ENCODE assay signal across 14 cellular contexts in the genomic region with DNA sequence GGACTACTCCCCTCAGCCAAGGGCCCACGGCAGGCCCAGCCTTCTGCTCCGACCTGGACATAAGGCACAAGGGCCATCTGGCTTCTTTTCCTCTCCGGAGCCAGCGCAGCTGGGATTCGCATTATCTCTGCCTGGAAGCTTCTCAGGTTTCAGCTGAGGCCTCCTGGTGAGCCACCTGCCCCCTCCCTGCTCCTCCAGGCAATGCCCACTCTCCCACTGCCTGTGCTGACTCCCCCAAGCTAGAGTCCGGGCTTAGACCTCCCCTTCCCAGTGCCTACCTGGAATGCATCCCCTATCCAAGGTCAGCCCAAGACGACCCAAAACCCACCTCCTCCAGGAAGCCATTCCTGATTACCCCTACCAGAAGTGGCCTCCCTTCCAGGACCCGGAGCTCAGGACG.
DNase-seq lines count a peak whose midpoint lies in the region; ATAC-seq and TF ChIP-seq lines count a peak whose summit lies in the region.
"Had no signal": no experiment of that assay in that cellular context is flagged by ENCODE, and none has a peak within 500 bp of the region (broad histone marks: within the 10 kb centered on the region; RNA-seq: fewer than 3 reads in every experiment).

No MANE protein-coding gene starts in this region.

- intact Hi-C loops in IMR-90 (cut with micrococcal nuclease) (no loop called here), ascending aorta (cut with DNase I) (no loop called here)
- intact Hi-C loops in CD4-positive, alpha-beta T cell (cut with DNase I, micrococcal nuclease): no loop called here

- POLR2A ChIA-PET in IMR-90 (lab: Charles Lee; ENCODE audit: unreplicated experiment): no interaction called here
- POLR2A ChIA-PET in CD4-positive, alpha-beta T cell (lab: Charles Lee): no interaction called here

- no peak overlapping the region for H3K27ac Mint-ChIP-seq in CD4-positive, alpha-beta T cell

- no peak overlapping the region for H4K8ac ChIP-seq in IMR-90 (ENCODE audit: low read depth in 2 of 2, low read length in 2 of 2)

- H3K27ac ChIP-seq in IMR-90 (ENCODE audit: insufficient read depth, low read length) (no peak overlapping the region), ascending aorta (no peak overlapping the region)
- no peak overlapping the region for H3K27ac ChIP-seq in CD4-positive, alpha-beta T cell (ENCODE audit: low read depth, low read length)
- H3K27ac ChIP-seq: breast epithelium, SJSA1, thoracic aorta had no signal

- H4K20me1 ChIP-seq in IMR-90 (ENCODE audit: insufficient read depth, low read length): no peaks in the 10 kb centered on the region; the same call in 1 of the 2 replicates

- H3K18ac ChIP-seq in IMR-90 (ENCODE audit: low read depth, low read length): no peak overlapping the region

- no peak overlapping the region for H3K56ac ChIP-seq in IMR-90 (ENCODE audit: extremely low read depth, insufficient read depth, low read length)

- H3K36me3 ChIP-seq in IMR-90 (ENCODE audit: control insufficient read depth, insufficient read depth, low read length): no peaks in the 10 kb centered on the region
- H3K36me3 ChIP-seq in ascending aorta: no peaks in the 10 kb centered on the region
- H3K36me3 ChIP-seq: breast epithelium, thoracic aorta had no signal

- H4K91ac ChIP-seq in IMR-90 (ENCODE audit: insufficient read depth, low read depth, low read length): no peak overlapping the region

- TF ChIP-seq CTCF in IMR-90 (conservative IDR thresholded peaks at IDR 0.05; ENCODE audit: low read depth, low read length) (no peak), fibroblast of villous mesenchyme (IDR thresholded peaks at IDR 0.05; ENCODE audit: insufficient read depth, low read depth, low read length) (no peak), ascending aorta (IDR thresholded peaks at IDR 0.05) (no peak)
- TF ChIP-seq CTCF in CD4-positive, alpha-beta T cell (IDR thresholded peaks at IDR 0.05): no peak

- H2BK120ac ChIP-seq in IMR-90 (ENCODE audit: low read depth, low read length): no peak overlapping the region

- TF ChIP-seq POLR2A in IMR-90 (IDR thresholded peaks at IDR 0.05; ENCODE audit: low read depth, low read length): no peak

- H3K23ac ChIP-seq in IMR-90 (ENCODE audit: low read depth, low read length): no peak overlapping the region

- 48% methylated on average over 3 of the region's 9 CpGs; no CpG with 5 or more reads in 1 of the 2 experiments for WGBS in IMR-90 (ENCODE audit: extremely low coverage in 2 of 2, insufficient read length in 1 of 2), 2 experiments

- no peaks in the 10 kb centered on the region for H3K4me1 Mint-ChIP-seq in CD4-positive, alpha-beta T cell (ENCODE audit: low read depth)

- H3K9me3 Mint-ChIP-seq in CD4-positive, alpha-beta T cell: no peaks in the 10 kb centered on the region

- peaks cover 61% of the 10 kb centered on the region for H3K36me3 Mint-ChIP-seq in CD4-positive, alpha-beta T cell (ENCODE audit: low read depth)

- no peak overlapping the region for H3K4me3 ChIP-seq in IMR-90 (ENCODE audit: insufficient read depth, low read depth, low read length)
- no peak overlapping the region for H3K4me3 ChIP-seq in fibroblast of villous mesenchyme (ENCODE audit: low read depth, low read length)
- no peak overlapping the region for H3K4me3 ChIP-seq in ascending aorta
- H3K4me3 ChIP-seq: breast epithelium, SJSA1, thoracic aorta had no signal

- H2AK5ac ChIP-seq in IMR-90 (ENCODE audit: low read depth, low read length): no peak overlapping the region

- BruUV-seq in IMR-90 (replicated peaks; lab: Mats Ljungman, UMichigan): no TSS peak

- H2AFZ ChIP-seq in IMR-90 (replicated peaks; ENCODE audit: low read length, poor library complexity): no peak overlapping the region

- no peak overlapping the region for H3K4ac ChIP-seq in IMR-90 (ENCODE audit: low read depth, low read length)

- TF ChIP-seq RAD21 in IMR-90 (IDR thresholded peaks at IDR 0.05; ENCODE audit: low read length): no peak

- no peaks in the 10 kb centered on the region; the same call in 1 of the 2 replicates for H3K4me1 ChIP-seq in IMR-90 (ENCODE audit: control insufficient read depth, insufficient read depth, low read length)
- H3K4me1 ChIP-seq in ascending aorta: no peaks in the 10 kb centered on the region
- H3K4me1 ChIP-seq: breast epithelium, SJSA1 had no signal

- ATAC-seq in IMR-90 (ENCODE audit: low read depth): peak; percentile 57
- ATAC-seq in CD4-positive, alpha-beta T cell (ENCODE audit: poor library complexity): no peak
- ATAC-seq in HG03565 (IDR thresholded peaks at IDR 0.05; ENCODE audit: unreplicated experiment): no peak
- ATAC-seq: left colon had no signal

- H3K79me1 ChIP-seq in IMR-90 (ENCODE audit: low read depth in 1 of 2, low read length in 2 of 2): no peaks in the 10 kb centered on the region

- CTCF ChIA-PET in IMR-90 (lab: Yijun Ruan, JAX): no interaction called here
- CTCF ChIA-PET in CD4-positive, alpha-beta T cell (lab: Charles Lee): interaction anchor here (1.2 kb wide), 1 partner anchor 55 kb away, joined by 4 read pairs; no protein-coding TSS in a partner anchor

- no peaks in the 10 kb centered on the region for H3K27me3 Mint-ChIP-seq in CD4-positive, alpha-beta T cell
- H3K27me3 Mint-ChIP-seq: CD4-positive, CD25-positive, alpha-beta regulatory T cell had no signal

- H2BK15ac ChIP-seq in IMR-90 (ENCODE audit: low read depth, low read length): no peak overlapping the region

- H3K9ac ChIP-seq in IMR-90 (ENCODE audit: low read depth, low read length): no peak overlapping the region

- no peaks in the 10 kb centered on the region for H3K27me3 ChIP-seq in IMR-90 (ENCODE audit: control insufficient read depth, insufficient read depth, low read length)
- H3K27me3 ChIP-seq in ascending aorta: no peaks in the 10 kb centered on the region
- H3K27me3 ChIP-seq in CD4-positive, alpha-beta T cell (ENCODE audit: control insufficient read depth, insufficient read depth, low read length): no peaks in the 10 kb centered on the region
- H3K27me3 ChIP-seq: breast epithelium, SJSA1 had no signal

- no peak overlapping the region for H3K4me3 Mint-ChIP-seq in CD4-positive, alpha-beta T cell

- H2BK20ac ChIP-seq in IMR-90 (ENCODE audit: low read depth, low read length): no peak overlapping the region

- in situ Hi-C loops in IMR-90 (cut with MboI; ENCODE audit: low sequenced_read_pairs): no loop called here

- H3K4me2 ChIP-seq in IMR-90 (ENCODE audit: low read depth, low read length): no peak overlapping the region

- H4K5ac ChIP-seq in IMR-90 (ENCODE audit: low read depth, low read length): no peak overlapping the region

- H2BK5ac ChIP-seq in IMR-90 (ENCODE audit: low read depth, low read length, poor library complexity, severe bottlenecking): no peak overlapping the region

- H3K9me3 ChIP-seq in IMR-90 (ENCODE audit: control insufficient read depth, insufficient read depth, low read length): no peaks in the 10 kb centered on the region
- H3K9me3 ChIP-seq in ascending aorta: no peaks in the 10 kb centered on the region
- no peaks in the 10 kb centered on the region for H3K9me3 ChIP-seq in CD4-positive, alpha-beta T cell (ENCODE audit: control insufficient read depth, low read length)
- H3K9me3 ChIP-seq: breast epithelium, SJSA1, thoracic aorta had no signal

- peaks cover 5% of the 10 kb centered on the region; the same call in 1 of the 2 replicates for H3K9me1 ChIP-seq in IMR-90 (ENCODE audit: insufficient read depth, low read length)

- no peak overlapping the region for H3K14ac ChIP-seq in IMR-90 (replicated peaks; ENCODE audit: low read depth, low read length)

- peak; percentile 64 for DNase-seq in COR-L47 (lab: John Stamatoyannopoulos, UW)
- DNase-seq in IMR-90: peak; percentile 45
- DNase-seq in NCI-H526 treated with DMSO at 0.1 percent for 48 hours (lab: John Stamatoyannopoulos, UW): peak; percentile 42
- peak; percentile 82 for DNase-seq in fibroblast of villous mesenchyme (ENCODE audit: low read depth)
- DNase-seq in ascending aorta (ENCODE audit: low spot score in 2 of 2): no peak
- DNase-seq in CD4-positive, alpha-beta T cell: no peak
- no peak for DNase-seq in stimulated activated CD4-positive, alpha-beta T cell treated with anti-CD3 and anti-CD28 coated beads, Interleukin-2, amount 100 ng/mL, for 48 hours
- DNase-seq: CD4-positive, CD25-positive, alpha-beta regulatory T cell; Kasumi-1; left colon had no signal

- dilution Hi-C loops in IMR-90 (cut with HindIII; ENCODE audit: low sequenced_read_pairs, unreplicated experiment): no loop called here

- no peak overlapping the region for H2AK9ac ChIP-seq in IMR-90 (replicated peaks; ENCODE audit: low read depth, low read length, poor library complexity)

TF ChIP-seq in IMR-90, 13 proteins besides CTCF, POLR2A, EP300 and RAD21:
- TF ChIP-seq RCOR1 (IDR thresholded peaks at IDR 0.05; ENCODE audit: insufficient replicate concordance, low read length): no peak
- TF ChIP-seq, protein P1, sequence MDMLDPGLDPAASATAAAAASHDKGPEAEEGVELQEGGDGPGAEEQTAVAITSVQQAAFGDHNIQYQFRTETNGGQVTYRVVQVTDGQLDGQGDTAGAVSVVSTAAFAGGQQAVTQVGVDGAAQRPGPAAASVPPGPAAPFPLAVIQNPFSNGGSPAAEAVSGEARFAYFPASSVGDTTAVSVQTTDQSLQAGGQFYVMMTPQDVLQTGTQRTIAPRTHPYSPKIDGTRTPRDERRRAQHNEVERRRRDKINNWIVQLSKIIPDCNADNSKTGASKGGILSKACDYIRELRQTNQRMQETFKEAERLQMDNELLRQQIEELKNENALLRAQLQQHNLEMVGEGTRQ (IDR thresholded peaks at IDR 0.05; ENCODE audit: low read depth, low read length): no peak
- no peak for TF ChIP-seq SMC3 (IDR thresholded peaks at IDR 0.05; ENCODE audit: low read depth, low read length)
- no peak for TF ChIP-seq NFE2L2 (IDR thresholded peaks at IDR 0.05; ENCODE audit: low read depth, low read length)
- TF ChIP-seq FOS (IDR thresholded peaks at IDR 0.05; ENCODE audit: low read depth, low read length): no peak
- no peak for TF ChIP-seq BHLHE40 (IDR thresholded peaks at IDR 0.05; ENCODE audit: low read depth, low read length)

Comparison
In these comparisons a context has a peak if more than half of its experiments do, and no peak if none do; other contexts are left out.
1. DNase-seq: peak in COR-L47 (single experiment), IMR-90 (single experiment), NCI-H526 treated with DMSO at 0.1 percent for 48 hours (single experiment) and fibroblast of villous mesenchyme (single experiment); none in ascending aorta (0 of 2), CD4-positive, alpha-beta T cell (0 of 10) and stimulated activated CD4-positive, alpha-beta T cell treated with anti-CD3 and anti-CD28 coated beads, Interleukin-2, amount 100 ng/mL, for 48 hours (0 of 2).